9 cellular contexts compared by ENCODE assay signal in the genomic region with DNA sequence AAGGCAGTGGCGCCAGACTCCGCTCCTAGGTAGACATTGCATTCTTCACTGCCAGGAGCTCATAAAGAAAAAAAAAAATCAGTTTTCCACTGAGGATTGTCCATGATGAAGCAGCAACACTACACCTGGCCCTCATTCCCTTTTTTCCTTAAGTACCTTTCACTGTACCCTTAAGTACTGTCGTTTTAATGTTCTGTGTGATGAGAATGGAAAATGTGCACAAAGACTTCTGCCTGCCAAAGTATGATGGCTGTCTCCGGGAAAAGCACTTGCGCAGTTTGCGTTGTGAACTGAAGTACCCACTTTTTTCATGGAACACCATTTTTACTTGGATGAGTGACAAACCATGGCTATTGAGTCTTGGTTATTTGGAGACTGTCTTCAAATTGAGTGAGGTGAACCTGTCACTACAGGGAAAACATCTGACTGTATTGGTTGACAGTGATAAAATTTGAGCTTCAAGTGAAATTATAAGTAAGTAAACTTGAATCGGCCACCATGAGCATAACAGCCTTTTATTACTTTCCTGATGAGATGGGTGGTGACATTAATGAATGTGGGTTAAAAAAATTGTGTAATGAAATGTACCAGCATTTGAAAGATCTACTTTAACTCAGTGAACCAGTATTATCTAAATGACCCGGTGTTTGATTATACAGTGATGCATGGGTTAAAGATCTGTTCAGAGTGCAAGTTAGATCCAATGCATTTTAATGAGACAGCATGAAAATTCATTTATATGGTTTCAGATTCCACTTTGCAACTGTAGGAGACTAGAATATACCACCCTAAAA.
DNase-seq lines count a peak whose midpoint lies in the region; ATAC-seq and TF ChIP-seq lines count a peak whose summit lies in the region.
"Had no signal": no experiment of that assay in that cellular context is flagged by ENCODE, and none has a peak within 500 bp of the region (broad histone marks: within the 10 kb centered on the region; RNA-seq: fewer than 3 reads in every experiment).

No MANE protein-coding gene starts in this region.

- intact Hi-C loops in left lung (cut with DNase I) = loop anchor here in 1 of 2 donors (10.0 kb wide), 1 partner anchor 102 kb away; the partner anchor contains the start of gene NCOA3
- intact Hi-C loops in Caco-2 (cut with micrococcal nuclease; ENCODE audit: unreplicated experiment) = no loop called here

- peaks cover 68 to 91% (median 84%) of the 10 kb centered on the region in 3 donors for H3K4me1 Mint-ChIP-seq in CD8-positive, alpha-beta memory T cell
- H3K4me1 Mint-ChIP-seq in T-cell (peaks cover 85 to 91% (median 88%) of the 10 kb centered on the region in 3 donors), Caco-2 (ENCODE audit: low read depth, unreplicated experiment) (peaks cover 26% of the 10 kb centered on the region)

- H3K27ac Mint-ChIP-seq in CD8-positive, alpha-beta memory T cell = peak overlapping the region in 7 of 8 donors; percentile 13 to 52 (median 32)
- H3K27ac Mint-ChIP-seq in T-cell (peak overlapping the region; percentile 64 to 88), Caco-2 (ENCODE audit: unreplicated experiment) (no peak overlapping the region)

- ATAC-seq in T-cell (replicated peaks in 1 of 4) = no peak
- ATAC-seq in left lung = peak; percentile 71
- ATAC-seq in HG03378 (IDR thresholded peaks at IDR 0.05; ENCODE audit: unreplicated experiment) = no peak

- no peak overlapping the region for H3K4me3 ChIP-seq in CD8-positive, alpha-beta memory T cell (ENCODE audit: low read length)
- no peak overlapping the region for H3K4me3 ChIP-seq in Karpas-422 (ENCODE audit: low read length)
- no peak overlapping the region for H3K4me3 ChIP-seq in left lung
- H3K4me3 ChIP-seq in Caco-2 (ENCODE audit: low read depth, low read length) = no peak overlapping the region

- no peaks in the 10 kb centered on the region for H3K27me3 Mint-ChIP-seq in CD8-positive, alpha-beta memory T cell
- H3K27me3 Mint-ChIP-seq in T-cell = no peaks in the 10 kb centered on the region
- no peaks in the 10 kb centered on the region for H3K27me3 Mint-ChIP-seq in Caco-2 (ENCODE audit: insufficient read depth, unreplicated experiment)
- H3K27me3 Mint-ChIP-seq: IgD-negative memory B cell had no signal

- H3K4me1 ChIP-seq in CD8-positive, alpha-beta memory T cell (ENCODE audit: insufficient read depth, low read length) = peaks cover 41% of the 10 kb centered on the region
- peaks cover 53% of the 10 kb centered on the region for H3K4me1 ChIP-seq in Karpas-422 (ENCODE audit: low read length)
- H3K4me1 ChIP-seq in left lung = peaks cover 6 to 40% of the 10 kb centered on the region in 2 donors
- peaks cover 6% of the 10 kb centered on the region for H3K4me1 ChIP-seq in Caco-2

- H3K79me2 ChIP-seq in Karpas-422 (ENCODE audit: low read length) = peaks cover 95% of the 10 kb centered on the region

- H3K9ac ChIP-seq in Karpas-422 (ENCODE audit: low read length) = no peak overlapping the region

- H4K20me1 ChIP-seq in Karpas-422 (ENCODE audit: insufficient read depth, low read depth, low read length) = no peaks in the 10 kb centered on the region

- no peaks in the 10 kb centered on the region for H3K9me3 ChIP-seq in CD8-positive, alpha-beta memory T cell (ENCODE audit: low read length)
- H3K9me3 ChIP-seq in Karpas-422 (ENCODE audit: low read length) = no peaks in the 10 kb centered on the region
- no peaks in the 10 kb centered on the region for H3K9me3 ChIP-seq in left lung
- no peaks in the 10 kb centered on the region for H3K9me3 ChIP-seq in Caco-2

- no peak overlapping the region for H3K4me2 ChIP-seq in Karpas-422 (ENCODE audit: low read depth, low read length, poor library complexity, severe bottlenecking)

- H3K36me3 Mint-ChIP-seq in CD8-positive, alpha-beta memory T cell = peaks cover 0 to 14% (median 0%) of the 10 kb centered on the region in 3 donors
- H3K36me3 Mint-ChIP-seq in T-cell = peaks cover 11% of the 10 kb centered on the region
- H3K36me3 Mint-ChIP-seq in Caco-2 (ENCODE audit: insufficient read depth, unreplicated experiment) = peaks cover 34% of the 10 kb centered on the region

- no peak overlapping the region for H2AFZ ChIP-seq in Karpas-422 (ENCODE audit: low read length)

- H3K36me3 ChIP-seq in CD8-positive, alpha-beta memory T cell (ENCODE audit: insufficient read depth, low read length) = no peaks in the 10 kb centered on the region
- H3K36me3 ChIP-seq in Karpas-422 (ENCODE audit: insufficient read depth, low read length) (no peaks in the 10 kb centered on the region), left lung (no peaks in the 10 kb centered on the region), Caco-2 (ENCODE audit: control insufficient read depth, insufficient read depth, low read length) (no peaks in the 10 kb centered on the region)

- DNase-seq in CD8-positive, alpha-beta memory T cell = no peak
- DNase-seq in Karpas-422 (no peak), T-cell (no peak), left lung (no peak), DMS 273 treated with DMSO at 0.1 percent for 48 hours (lab: John Stamatoyannopoulos, UW) (no peak), Caco-2 (no peak)
- DNase-seq: hippocampal formation had no signal

- POLR2A ChIA-PET in CD8-positive, alpha-beta memory T cell (lab: Charles Lee) = no interaction called here
- POLR2A ChIA-PET in T-cell (lab: Charles Lee) = no interaction called here
- POLR2A ChIA-PET in Caco-2 (lab: Charles Lee) = no interaction called here

- H3K9me2 ChIP-seq in Karpas-422 (replicated peaks; ENCODE audit: insufficient read depth, low read length) = no peaks in the 10 kb centered on the region

- BruUV-seq in Caco-2 (replicated peaks; lab: Mats Ljungman, UMichigan) = no TSS peak

- peak overlapping the region in 3 of 7 donors; percentile 19 to 26 (median 21) for H3K4me3 Mint-ChIP-seq in CD8-positive, alpha-beta memory T cell
- H3K4me3 Mint-ChIP-seq in T-cell (peak overlapping the region in 2 of 3 donors; percentile 41 to 49), Caco-2 (ENCODE audit: unreplicated experiment) (no peak overlapping the region)

- CTCF ChIA-PET in CD8-positive, alpha-beta memory T cell (lab: Charles Lee) = no interaction called here
- CTCF ChIA-PET in T-cell (lab: Charles Lee) = no interaction called here
- CTCF ChIA-PET in Caco-2 (lab: Charles Lee) = no interaction called here

- H3K9me3 Mint-ChIP-seq in CD8-positive, alpha-beta memory T cell = no peaks in the 10 kb centered on the region
- H3K9me3 Mint-ChIP-seq in T-cell (no peaks in the 10 kb centered on the region), Caco-2 (ENCODE audit: unreplicated experiment) (no peaks in the 10 kb centered on the region)
- H3K9me3 Mint-ChIP-seq: IgD-negative memory B cell had no signal

- H3K27me3 ChIP-seq in CD8-positive, alpha-beta memory T cell (ENCODE audit: insufficient read depth, low read length, poor library complexity, severe bottlenecking) = no peaks in the 10 kb centered on the region
- H3K27me3 ChIP-seq in Karpas-422 (ENCODE audit: low read length) (no peaks in the 10 kb centered on the region), left lung (no peaks in the 10 kb centered on the region), Caco-2 (replicated peaks; ENCODE audit: control insufficient read depth, insufficient read depth, low read length) (no peaks in the 10 kb centered on the region)

- TF ChIP-seq CTCF in left lung (IDR thresholded peaks at IDR 0.05) = no peak
- no peak for TF ChIP-seq CTCF in Caco-2 (IDR thresholded peaks at IDR 0.05; ENCODE audit: insufficient read depth in 1 of 2, low read depth in 1 of 2, low read length in 1 of 2, severe bottlenecking in 1 of 2, unreplicated experiment in 1 of 2)

- H3K27ac ChIP-seq in CD8-positive, alpha-beta memory T cell (ENCODE audit: low read depth, low read length) = peak overlapping the region; percentile 55
- peak overlapping the region; percentile 48 for H3K27ac ChIP-seq in Karpas-422 (ENCODE audit: low read length)
- H3K27ac ChIP-seq in left lung = peak overlapping the region in 1 of 2 donors; percentile 38
